In genomic region chr7:32957326-32958045, GRCh38 we compare ENCODE assay signal across 1 cellular context.
A peak's percentile ranks its signal among the peaks of the same experiment; 100 is the strongest.
TF ChIP-seq lines count a peak whose summit lies in the region.

Gene FKBP9 (plus strand): TSS chr7:32957440. CDS start chr7:32957574, 134 bp downstream.

TF ChIP-seq in HepG2, 621 proteins besides CTCF, POLR2A, EP300 and RAD21 (continued from another document and continues in another):
- TF ChIP-seq MED8 (CRISPR knock-in tag; IDR thresholded peaks at IDR 0.05; ENCODE audit: insufficient replicate concordance), result peak; percentile 25
- TF ChIP-seq ZNF770 (CRISPR knock-in tag; IDR thresholded peaks at IDR 0.05), result peak; percentile 79
- peak; percentile 85 for TF ChIP-seq ASH2L (IDR thresholded peaks at IDR 0.05; ENCODE audit: insufficient read length, low read depth, low read length)
- no peak for TF ChIP-seq ZNF781 (CRISPR knock-in tag; IDR thresholded peaks at IDR 0.05; ENCODE audit: borderline replicate concordance, not compliant biosample characterization)
- TF ChIP-seq ZNF260 (CRISPR knock-in tag; IDR thresholded peaks at IDR 0.05; ENCODE audit: borderline replicate concordance, low read depth), result no peak
- TF ChIP-seq SIN3B (IDR thresholded peaks at IDR 0.05; ENCODE audit: low read length), result no peak
- TF ChIP-seq JUND (CRISPR knock-in tag; IDR thresholded peaks at IDR 0.05), result no peak; the same call in 1 of the 2 replicates
- TF ChIP-seq ZNF749 (CRISPR knock-in tag; IDR thresholded peaks at IDR 0.05; ENCODE audit: borderline replicate concordance), result no peak
- no peak for TF ChIP-seq DNMT3B (CRISPR knock-in tag; conservative IDR thresholded peaks at IDR 0.05)
- TF ChIP-seq ZNF660 (CRISPR knock-in tag; IDR thresholded peaks at IDR 0.05; ENCODE audit: borderline replicate concordance, low read depth), result no peak
- TF ChIP-seq ZNF496 (CRISPR knock-in tag; IDR thresholded peaks at IDR 0.05; ENCODE audit: insufficient replicate concordance), result no peak
- peak; percentile 79; the same call in 1 of the 2 replicates for TF ChIP-seq ZNF329 (CRISPR knock-in tag; IDR thresholded peaks at IDR 0.05; ENCODE audit: low read depth)
- peak; percentile 56; the same call in 1 of the 2 replicates for TF ChIP-seq GATAD2A (CRISPR knock-in tag; IDR thresholded peaks at IDR 0.05)
- TF ChIP-seq ZNF335 (CRISPR knock-in tag; IDR thresholded peaks at IDR 0.05), result no peak
- no peak for TF ChIP-seq HOXA7 (CRISPR knock-in tag; IDR thresholded peaks at IDR 0.05)
- TF ChIP-seq BCL6 (CRISPR knock-in tag; IDR thresholded peaks at IDR 0.05), result peak; percentile 52; the same call in 1 of the 2 replicates
- peak; percentile 43 for TF ChIP-seq HIC2 (CRISPR knock-in tag; IDR thresholded peaks at IDR 0.05; ENCODE audit: low read depth)
- peak; percentile 75 for TF ChIP-seq ZNF280B (CRISPR knock-in tag; IDR thresholded peaks at IDR 0.05; ENCODE audit: borderline replicate concordance)
- peak; percentile 90 for TF ChIP-seq MAX (IDR thresholded peaks at IDR 0.05)
- TF ChIP-seq BRF2 (CRISPR knock-in tag; IDR thresholded peaks at IDR 0.05), result peak; percentile 40; the same call in 1 of the 2 replicates
- TF ChIP-seq ZNF281 (CRISPR knock-in tag; IDR thresholded peaks at IDR 0.05; ENCODE audit: borderline replicate concordance), result peak; percentile 5; the same call in 1 of the 2 replicates
- TF ChIP-seq ZNF362 (CRISPR knock-in tag; IDR thresholded peaks at IDR 0.05; ENCODE audit: borderline replicate concordance), result peak; percentile 40; the same call in 1 of the 2 replicates
- TF ChIP-seq TRIM24 (CRISPR knock-in tag; IDR thresholded peaks at IDR 0.05), result no peak
- TF ChIP-seq PHF5A (CRISPR knock-in tag; IDR thresholded peaks at IDR 0.05; ENCODE audit: low read depth, unreplicated experiment), result peak; percentile 52
- peak; percentile 58; the same call in 1 of the 2 replicates for TF ChIP-seq E2F1 (CRISPR knock-in tag; IDR thresholded peaks at IDR 0.05)
- no peak for TF ChIP-seq FUBP1 (CRISPR knock-in tag; IDR thresholded peaks at IDR 0.05; ENCODE audit: borderline replicate concordance)
- TF ChIP-seq NR2C2 (CRISPR knock-in tag; IDR thresholded peaks at IDR 0.05; ENCODE audit: borderline replicate concordance), result peak; percentile 55
- TF ChIP-seq HOXA5 (CRISPR knock-in tag; IDR thresholded peaks at IDR 0.05), result no peak
- TF ChIP-seq CENPBD1 (CRISPR knock-in tag; IDR thresholded peaks at IDR 0.05; ENCODE audit: borderline replicate concordance, low read depth), result no peak; the same call in 1 of the 2 replicates
- no peak for TF ChIP-seq ZBTB8A (CRISPR knock-in tag; IDR thresholded peaks at IDR 0.05; ENCODE audit: borderline replicate concordance, low read depth)
- no peak; the same call in 1 of the 2 replicates for TF ChIP-seq MAZ (IDR thresholded peaks at IDR 0.05; ENCODE audit: borderline replicate concordance, low read depth, low read length)
- TF ChIP-seq MAZ (CRISPR knock-in tag; IDR thresholded peaks at IDR 0.05; ENCODE audit: low read depth), result peak; percentile 91
- no peak for TF ChIP-seq JDP2 (CRISPR knock-in tag; IDR thresholded peaks at IDR 0.05; ENCODE audit: borderline replicate concordance)
- TF ChIP-seq SAFB2 (CRISPR knock-in tag; IDR thresholded peaks at IDR 0.05; ENCODE audit: borderline replicate concordance, low read depth), result peak; percentile 96; the same call in 1 of the 2 replicates
- TF ChIP-seq ZZZ3 (CRISPR knock-in tag; IDR thresholded peaks at IDR 0.05; ENCODE audit: borderline replicate concordance), result peak; percentile 65
- no peak for TF ChIP-seq LCORL (IDR thresholded peaks at IDR 0.05)
- TF ChIP-seq LCORL (CRISPR knock-in tag; IDR thresholded peaks at IDR 0.05), result peak; percentile 50; the same call in 1 of the 2 replicates
- peak; percentile 70 for TF ChIP-seq SAP130 (CRISPR knock-in tag; IDR thresholded peaks at IDR 0.05; ENCODE audit: low read depth)
- TF ChIP-seq RXRB (CRISPR knock-in tag; IDR thresholded peaks at IDR 0.05; ENCODE audit: borderline replicate concordance), result peak; percentile 29; the same call in 1 of the 2 replicates
- no peak for TF ChIP-seq SUZ12 (IDR thresholded peaks at IDR 0.05; ENCODE audit: low read depth, low read length)
- TF ChIP-seq U2AF1 (optimal IDR thresholded peaks at IDR 0.05; ENCODE audit: low read depth, low read length), result no peak
- TF ChIP-seq PAXIP1 (CRISPR knock-in tag; conservative IDR thresholded peaks at IDR 0.05), result peak; percentile 62
- TF ChIP-seq ZFP62 (CRISPR knock-in tag; IDR thresholded peaks at IDR 0.05), result no peak
- no peak for TF ChIP-seq CENPX (CRISPR knock-in tag; IDR thresholded peaks at IDR 0.05)
- TF ChIP-seq KLF6 (CRISPR knock-in tag; IDR thresholded peaks at IDR 0.05), result peak; percentile 64; the same call in 1 of the 2 replicates
- TF ChIP-seq SIN3A (IDR thresholded peaks at IDR 0.05; ENCODE audit: borderline replicate concordance, low read depth, low read length), result peak; percentile 32; the same call in 1 of the 2 replicates
